9 cellular contexts compared by ENCODE assay signal in the genomic region with DNA sequence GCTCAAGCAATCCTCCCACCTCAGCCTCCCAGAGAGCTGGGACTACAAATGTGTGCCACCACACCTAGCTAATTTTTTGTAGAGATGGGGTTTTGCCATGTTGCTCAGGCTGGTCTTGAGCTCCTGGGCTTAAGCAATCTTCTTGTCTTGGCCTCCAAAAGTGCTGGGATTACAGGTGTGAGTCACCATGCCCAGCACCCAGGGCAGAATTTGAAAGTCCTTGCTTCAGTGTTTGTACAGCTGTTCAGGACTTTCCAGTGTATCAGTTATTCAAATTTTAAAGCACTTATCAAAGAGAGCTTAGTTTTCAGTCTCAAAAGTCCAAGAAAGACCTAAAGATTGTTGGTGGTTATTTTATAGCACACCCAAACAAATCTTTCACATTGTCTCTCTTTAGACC.
DNase-seq lines count a peak whose midpoint lies in the region; ATAC-seq and TF ChIP-seq lines count a peak whose summit lies in the region.
"Had no signal": no experiment of that assay in that cellular context is flagged by ENCODE, and none has a peak within 500 bp of the region (broad histone marks: within the 10 kb centered on the region; RNA-seq: fewer than 3 reads in every experiment).

No MANE protein-coding gene starts in this region.

- ATAC-seq in HG03442 (IDR thresholded peaks at IDR 0.05; ENCODE audit: unreplicated experiment) (peak; percentile 55), GM19328 (IDR thresholded peaks at IDR 0.05; ENCODE audit: unreplicated experiment) (no peak)

- H3K4me3 ChIP-seq in cardiac fibroblast (replicated peaks in 1 of 2; ENCODE audit: low read depth in 2 of 2, low read length in 2 of 2) (no peak overlapping the region), skeletal muscle cell (ENCODE audit: low read depth, low read length) (no peak overlapping the region)

- H3K4me1 Mint-ChIP-seq in nephron progenitor cell, result no peaks in the 10 kb centered on the region

- no peaks in the 10 kb centered on the region for H3K9me3 Mint-ChIP-seq in nephron progenitor cell

- DNase-seq in NCI-H510A treated with DMSO at 0.1 percent for 48 hours (lab: John Stamatoyannopoulos, UW) (peak; percentile 77), NCI-H510A (lab: John Stamatoyannopoulos, UW) (no peak), cardiac fibroblast (ENCODE audit: low read depth in 2 of 2) (peak; percentile 31 to 89), skeletal muscle cell (ENCODE audit: low read depth) (peak; percentile 47), nephron progenitor cell (no peak), KBM-7 (no peak)
- DNase-seq: activated naive CD8-positive, alpha-beta T cell treated with anti-CD3 and anti-CD28 coated beads, Interleukin-2, amount 10 ng/mL, durations not matched to agents 7 days and 5 days had no signal

- no peak overlapping the region for H3K4me3 Mint-ChIP-seq in nephron progenitor cell
- H3K4me3 Mint-ChIP-seq: activated naive CD8-positive, alpha-beta T cell treated with anti-CD3 and anti-CD28 coated beads, Interleukin-2, amount 10 ng/mL, durations not matched to agents 7 days and 5 days had no signal

- in situ Hi-C loops in KBM-7 (cut with MboI; ENCODE audit: low pct_unique_long_range_greater_than_20kb, low sequenced_read_pairs), result loop anchor here (25.0 kb wide), 1 partner anchor 249 kb away; no protein-coding TSS in a partner anchor

- no peak overlapping the region for H3K27ac Mint-ChIP-seq in nephron progenitor cell
- H3K27ac Mint-ChIP-seq: activated naive CD8-positive, alpha-beta T cell treated with anti-CD3 and anti-CD28 coated beads, Interleukin-2, amount 10 ng/mL, durations not matched to agents 7 days and 5 days had no signal

- H3K27me3 Mint-ChIP-seq in nephron progenitor cell (ENCODE audit: low read depth, poor library complexity), result peaks cover 2% of the 10 kb centered on the region

- no peaks in the 10 kb centered on the region for H3K36me3 Mint-ChIP-seq in nephron progenitor cell (ENCODE audit: low read depth)
- H3K36me3 Mint-ChIP-seq: activated naive CD8-positive, alpha-beta T cell treated with anti-CD3 and anti-CD28 coated beads, Interleukin-2, amount 10 ng/mL, durations not matched to agents 7 days and 5 days had no signal

- no peak for TF ChIP-seq CTCF in cardiac fibroblast (IDR thresholded peaks at IDR 0.05; ENCODE audit: low read depth, low read length)
- no peak for TF ChIP-seq CTCF in nephron progenitor cell (IDR thresholded peaks at IDR 0.05)

Comparison
In these comparisons a context has a peak if more than half of its experiments do, and no peak if none do; other contexts are left out.
1. DNase-seq: peak in NCI-H510A treated with DMSO at 0.1 percent for 48 hours (single experiment), cardiac fibroblast (2 of 2) and skeletal muscle cell (single experiment); none in NCI-H510A (single experiment), nephron progenitor cell (single experiment) and KBM-7 (single experiment).